Comparison of ENCODE assay signal across 21 cellular contexts in the genomic region with DNA sequence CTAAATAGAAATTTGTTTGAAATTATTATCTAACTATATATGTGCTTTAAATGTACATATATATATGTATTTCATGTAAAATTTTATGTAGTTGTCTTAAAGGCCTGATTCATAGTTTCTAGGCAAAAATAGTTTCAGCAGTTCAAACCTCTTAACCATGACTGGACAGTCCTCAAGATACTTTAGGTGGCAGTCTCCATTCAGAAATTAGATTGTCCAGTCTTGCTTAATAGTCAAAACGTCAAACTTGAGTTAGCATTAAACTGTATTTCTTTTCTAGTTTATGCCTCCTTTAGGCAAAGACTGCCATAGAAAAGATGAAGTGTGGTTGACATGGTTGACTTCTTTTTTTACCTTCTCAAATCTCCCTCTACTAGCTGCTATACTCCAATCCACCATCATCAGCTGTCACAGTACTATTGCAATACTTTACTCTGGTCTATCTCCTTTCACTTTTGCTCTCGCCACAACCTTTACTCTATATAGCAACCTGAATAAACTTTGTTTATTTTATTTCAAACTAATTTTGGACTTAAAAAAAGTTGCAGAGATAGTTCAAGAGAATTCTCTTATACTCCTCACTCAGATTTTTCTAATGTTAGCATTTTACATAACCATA.
DNase-seq lines count a peak whose midpoint lies in the region; ATAC-seq and TF ChIP-seq lines count a peak whose summit lies in the region.
"Had no signal": no experiment of that assay in that cellular context is flagged by ENCODE, and none has a peak within 500 bp of the region (broad histone marks: within the 10 kb centered on the region; RNA-seq: fewer than 3 reads in every experiment).

No MANE protein-coding gene starts in this region.

- H3K27me3 ChIP-seq in RWPE2 (ENCODE audit: insufficient read depth, poor library complexity, severe bottlenecking): no peaks in the 10 kb centered on the region
- peaks cover 9% of the 10 kb centered on the region for H3K27me3 ChIP-seq in osteoblast (ENCODE audit: insufficient read depth, low read length)
- H3K27me3 ChIP-seq: sigmoid colon had no signal

- no peak for DNase-seq in GM10266 (ENCODE audit: extremely low spot score)
- DNase-seq in RWPE2 (ENCODE audit: low spot score): no peak
- peak; percentile 59 for DNase-seq in fibroblast of peridontal ligament (ENCODE audit: extremely low read depth)
- DNase-seq in osteoblast (ENCODE audit: insufficient read length, low spot score, missing footprints): no peak
- no peak for DNase-seq in activated CD8-positive, alpha-beta T cell treated with anti-CD3 and anti-CD28 coated beads, Interleukin-2, amount 10 ng/mL, durations not matched to agents 7 days and 5 days
- no peak for DNase-seq in head of caudate nucleus
- DNase-seq in Ammon's horn (ENCODE audit: low spot score): no peak
- DNase-seq: activated CD4-positive, alpha-beta T cell treated with anti-CD3 and anti-CD28 coated beads for 36 hours; activated CD8-positive, alpha-beta memory T cell treated with anti-CD3 and anti-CD28 coated beads, Interleukin-2, amount 50 U/mL, for 4 hours; activated effector memory CD4-positive, alpha-beta T cell treated with anti-CD3 and anti-CD28 coated beads, Interleukin-2, amount 50 U/mL, for 16 hours; cerebellar nuclear complex; Kasumi-1; lower lobe of right lung; NCI-H1436 treated with DMSO at 0.1 percent for 48 hours; NCI-H82; sigmoid colon; stimulated activated CD4-positive, alpha-beta T cell treated with anti-CD3 and anti-CD28 coated beads, Interleukin-2, amount 100 ng/mL, for 24 hours; stimulated activated naive CD8-positive, alpha-beta T cell treated with anti-CD3 and anti-CD28 coated beads, Interleukin-15, amount 100 ng/mL, for 72 hours had no signal

- H3K4me1 ChIP-seq in RWPE2 (ENCODE audit: insufficient read depth, poor library complexity, severe bottlenecking) (no peaks in the 10 kb centered on the region), osteoblast (ENCODE audit: insufficient read depth, low read length) (peaks cover 8% of the 10 kb centered on the region)
- H3K4me1 ChIP-seq: lower lobe of right lung, sigmoid colon had no signal

- POLR2A ChIA-PET in activated CD8-positive, alpha-beta T cell treated with anti-CD3 and anti-CD28 coated beads, Interleukin-2, amount 10 ng/mL, durations not matched to agents 7 days and 5 days (lab: Charles Lee): no interaction called here

- H3K36me3 ChIP-seq in RWPE2 (ENCODE audit: low read depth): no peaks in the 10 kb centered on the region
- H3K36me3 ChIP-seq in osteoblast (ENCODE audit: insufficient read depth, low read length): no peaks in the 10 kb centered on the region
- H3K36me3 ChIP-seq: HAP-1, lower lobe of right lung, sigmoid colon had no signal

- CTCF ChIA-PET in activated CD8-positive, alpha-beta T cell treated with anti-CD3 and anti-CD28 coated beads, Interleukin-2, amount 10 ng/mL, durations not matched to agents 7 days and 5 days (lab: Charles Lee): no interaction called here

- H4K20me1 ChIP-seq in osteoblast (ENCODE audit: insufficient read depth, low read length): no peaks in the 10 kb centered on the region

- H3K79me2 ChIP-seq in osteoblast (ENCODE audit: insufficient read depth, low read length): no peaks in the 10 kb centered on the region

- no peak overlapping the region for H3K4me3 Mint-ChIP-seq in activated CD8-positive, alpha-beta T cell treated with anti-CD3 and anti-CD28 coated beads, Interleukin-2, amount 10 ng/mL, durations not matched to agents 7 days and 5 days
- H3K4me3 Mint-ChIP-seq: activated CD4-positive, alpha-beta T cell treated with anti-CD3 and anti-CD28 coated beads for 36 hours; stimulated activated naive CD8-positive, alpha-beta T cell treated with anti-CD3 and anti-CD28 coated beads, Interleukin-15, amount 100 ng/mL, for 72 hours; type B pancreatic cell had no signal

- no peak overlapping the region for H2AFZ ChIP-seq in osteoblast (ENCODE audit: low read length)

- no peaks in the 10 kb centered on the region for H3K9me3 Mint-ChIP-seq in activated CD8-positive, alpha-beta T cell treated with anti-CD3 and anti-CD28 coated beads, Interleukin-2, amount 10 ng/mL, durations not matched to agents 7 days and 5 days (ENCODE audit: insufficient read depth)
- H3K9me3 Mint-ChIP-seq: stimulated activated naive CD8-positive, alpha-beta T cell treated with anti-CD3 and anti-CD28 coated beads, Interleukin-15, amount 100 ng/mL, for 72 hours; type B pancreatic cell had no signal

- no peak for ATAC-seq in RWPE2 (ENCODE audit: low read depth)
- no peak for ATAC-seq in activated CD8-positive, alpha-beta T cell treated with anti-CD3 and anti-CD28 coated beads, Interleukin-2, amount 10 ng/mL, durations not matched to agents 7 days and 5 days
- no peak for ATAC-seq in GM18520 (IDR thresholded peaks at IDR 0.05; ENCODE audit: unreplicated experiment)
- ATAC-seq: activated CD4-positive, alpha-beta T cell treated with anti-CD3 and anti-CD28 coated beads for 36 hours; lower lobe of right lung; stimulated activated naive CD8-positive, alpha-beta T cell treated with anti-CD3 and anti-CD28 coated beads, Interleukin-15, amount 100 ng/mL, for 72 hours had no signal

- H3K4me3 ChIP-seq in RWPE2 (ENCODE audit: severe bottlenecking) (no peak overlapping the region), osteoblast (ENCODE audit: insufficient read depth, low read length) (no peak overlapping the region)
- H3K4me3 ChIP-seq: HAP-1, lower lobe of right lung, sigmoid colon had no signal

- H3K9me3 ChIP-seq in RWPE2 (ENCODE audit: severe bottlenecking): no peaks in the 10 kb centered on the region
- H3K9me3 ChIP-seq in osteoblast (ENCODE audit: low read depth, low read length): no peaks in the 10 kb centered on the region
- H3K9me3 ChIP-seq: HAP-1, lower lobe of right lung, sigmoid colon had no signal

- no peaks in the 10 kb centered on the region for H3K36me3 Mint-ChIP-seq in activated CD8-positive, alpha-beta T cell treated with anti-CD3 and anti-CD28 coated beads, Interleukin-2, amount 10 ng/mL, durations not matched to agents 7 days and 5 days (ENCODE audit: low read depth)
- H3K36me3 Mint-ChIP-seq: type B pancreatic cell had no signal

- H3K27ac ChIP-seq in RWPE2 (ENCODE audit: poor library complexity, severe bottlenecking) (no peak overlapping the region), osteoblast (ENCODE audit: low read depth, low read length) (no peak overlapping the region)
- H3K27ac ChIP-seq: lower lobe of right lung, sigmoid colon had no signal

- H3K4me2 ChIP-seq in osteoblast (ENCODE audit: insufficient read depth, low read length): peak overlapping the region; percentile 30

- H3K27me3 Mint-ChIP-seq in activated CD8-positive, alpha-beta T cell treated with anti-CD3 and anti-CD28 coated beads, Interleukin-2, amount 10 ng/mL, durations not matched to agents 7 days and 5 days (ENCODE audit: low read depth): peaks cover 3% of the 10 kb centered on the region
- H3K27me3 Mint-ChIP-seq: activated CD4-positive, alpha-beta T cell treated with anti-CD3 and anti-CD28 coated beads for 36 hours; type B pancreatic cell had no signal

- intact Hi-C loops in head of caudate nucleus (cut with DNase I): no loop called here

- H3K27ac Mint-ChIP-seq in activated CD8-positive, alpha-beta T cell treated with anti-CD3 and anti-CD28 coated beads, Interleukin-2, amount 10 ng/mL, durations not matched to agents 7 days and 5 days: no peak overlapping the region
- H3K27ac Mint-ChIP-seq: activated CD4-positive, alpha-beta T cell treated with anti-CD3 and anti-CD28 coated beads for 36 hours; stimulated activated naive CD8-positive, alpha-beta T cell treated with anti-CD3 and anti-CD28 coated beads, Interleukin-15, amount 100 ng/mL, for 72 hours; type B pancreatic cell had no signal

- TF ChIP-seq CTCF in GM10266 (IDR thresholded peaks at IDR 0.05; ENCODE audit: control insufficient read depth, insufficient read depth, low read depth, missing control alignments) (peak; percentile 4), RWPE2 (IDR thresholded peaks at IDR 0.05; ENCODE audit: poor library complexity, severe bottlenecking) (peak; percentile 15), osteoblast (IDR thresholded peaks at IDR 0.05; ENCODE audit: extremely low read depth, low read depth, low read length) (peak; percentile 16)

- no peaks in the 10 kb centered on the region for H3K4me1 Mint-ChIP-seq in activated CD8-positive, alpha-beta T cell treated with anti-CD3 and anti-CD28 coated beads, Interleukin-2, amount 10 ng/mL, durations not matched to agents 7 days and 5 days (ENCODE audit: low read depth)
- H3K4me1 Mint-ChIP-seq: activated CD4-positive, alpha-beta T cell treated with anti-CD3 and anti-CD28 coated beads for 36 hours; stimulated activated naive CD8-positive, alpha-beta T cell treated with anti-CD3 and anti-CD28 coated beads, Interleukin-15, amount 100 ng/mL, for 72 hours had no signal
